Comparison of ENCODE assay signal across 2 cellular contexts in the genomic region with DNA sequence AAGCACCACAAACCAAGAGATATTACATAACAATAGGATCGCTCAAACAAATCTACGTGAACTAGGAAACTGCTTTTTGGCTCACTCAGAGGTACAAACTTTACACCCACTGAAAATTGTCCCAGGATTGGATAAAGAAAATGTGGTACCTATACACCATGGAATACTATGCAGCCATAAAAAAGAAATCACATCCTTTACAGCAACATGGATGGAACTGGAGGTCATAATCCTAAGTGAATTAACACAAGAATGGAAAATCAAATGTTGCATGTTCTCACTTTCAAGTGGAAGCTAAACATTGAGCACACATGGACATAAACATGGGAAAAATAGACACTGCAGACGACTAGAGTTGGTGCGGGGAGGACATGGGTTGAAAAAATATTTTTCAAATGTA.
A peak's percentile ranks its signal among the peaks of the same experiment; 100 is the strongest.
TF ChIP-seq lines count a peak whose summit lies in the region.

No MANE protein-coding gene starts in this region.

TF ChIP-seq in IMR-90, 13 proteins besides CTCF, POLR2A, EP300 and RAD21:
- TF ChIP-seq FOS (IDR thresholded peaks at IDR 0.05; ENCODE audit: low read depth, low read length) = no peak
- no peak for TF ChIP-seq MAZ (IDR thresholded peaks at IDR 0.05; ENCODE audit: borderline replicate concordance, low read depth, low read length)
- TF ChIP-seq USF2 (IDR thresholded peaks at IDR 0.05; ENCODE audit: low read depth, low read length) = no peak
- TF ChIP-seq RFX5 (IDR thresholded peaks at IDR 0.05; ENCODE audit: low read depth, low read length) = no peak
- no peak for TF ChIP-seq MAFK (IDR thresholded peaks at IDR 0.05; ENCODE audit: low read depth, low read length)
- TF ChIP-seq RCOR1 (IDR thresholded peaks at IDR 0.05; ENCODE audit: insufficient replicate concordance, low read length) = no peak
- no peak for TF ChIP-seq ELK1 (IDR thresholded peaks at IDR 0.05; ENCODE audit: borderline replicate concordance, low read depth, low read length)
- no peak for TF ChIP-seq SMC3 (IDR thresholded peaks at IDR 0.05; ENCODE audit: low read depth, low read length)
- TF ChIP-seq MXI1 (IDR thresholded peaks at IDR 0.05; ENCODE audit: borderline replicate concordance, low read depth, low read length) = no peak
- no peak for TF ChIP-seq NFE2L2 (IDR thresholded peaks at IDR 0.05; ENCODE audit: low read depth, low read length)
- no peak for TF ChIP-seq CEBPB (IDR thresholded peaks at IDR 0.05; ENCODE audit: low read depth, low read length)

TF ChIP-seq in H1, 55 proteins besides CTCF, POLR2A, EP300 and RAD21:
- TF ChIP-seq TEAD4 (IDR thresholded peaks at IDR 0.05; ENCODE audit: low read depth, low read length) = no peak
- TF ChIP-seq JUN (IDR thresholded peaks at IDR 0.05; ENCODE audit: low read depth, low read length) = no peak
- no peak for TF ChIP-seq EGR1 (IDR thresholded peaks at IDR 0.05; ENCODE audit: borderline replicate concordance, low read depth, low read length)
- TF ChIP-seq EZH2 (IDR thresholded peaks at IDR 0.05; ENCODE audit: low read depth, low read length, severe bottlenecking) = no peak
- no peak for TF ChIP-seq NANOG (IDR thresholded peaks at IDR 0.05; ENCODE audit: insufficient read depth, low read depth, low read length, poor library complexity, severe bottlenecking)
- no peak for TF ChIP-seq GTF2F1 (IDR thresholded peaks at IDR 0.05; ENCODE audit: borderline replicate concordance, low read depth, low read length)
- no peak for TF ChIP-seq BRCA1 (IDR thresholded peaks at IDR 0.05; ENCODE audit: low read depth, low read length)
- TF ChIP-seq KDM1A (IDR thresholded peaks at IDR 0.05; ENCODE audit: borderline replicate concordance, low read length) = peak; percentile 65; the same call in 1 of the 2 replicates
- TF ChIP-seq HDAC2 (IDR thresholded peaks at IDR 0.05; ENCODE audit: borderline replicate concordance in 1 of 2, low read depth in 2 of 2, low read length in 2 of 2) = peak in 1 of 2 experiments; percentile 43; a peak in 1 of 4 replicates
